ENCODE assay signal across 22 cellular contexts in the genomic region with DNA sequence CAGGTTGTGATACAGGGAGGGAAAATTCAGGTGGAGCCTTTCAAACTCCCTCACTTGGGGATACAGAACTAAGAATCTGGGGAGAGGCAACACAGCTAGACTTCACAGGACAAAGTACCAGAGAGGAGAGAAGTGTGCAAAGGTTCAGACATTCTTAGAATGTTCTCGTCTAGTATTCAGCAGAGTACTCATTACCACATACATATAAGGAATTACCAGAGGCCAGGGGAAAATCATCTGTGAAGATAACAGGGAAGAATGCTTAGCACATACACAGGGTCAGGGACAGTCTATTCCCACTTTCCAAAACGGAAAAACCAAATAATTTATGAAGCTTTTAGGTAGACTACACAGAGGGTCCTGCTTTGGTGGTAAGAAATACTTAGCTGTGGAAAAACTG. TPM values are rescaled to one million over a fixed set of nuclear protein-coding genes. Genes with fewer than 3 reads are reported as not detected.
"Had no signal": no experiment of that assay in that cellular context is flagged by ENCODE, and none has a peak within 500 bp of the region (broad histone marks: within the 10 kb centered on the region; RNA-seq: fewer than 3 reads in every experiment).

No MANE protein-coding gene starts in this region.

- H3K4me3 ChIP-seq: cardiac muscle cell, left lung, lung, sigmoid colon, spleen, thoracic aorta, upper lobe of left lung had no signal

- DNase-seq: activated CD4-positive, alpha-beta T cell treated with anti-CD3 and anti-CD28 coated beads, Interleukin-2, amount 10 ng/mL, durations not matched to agents 24 days and 14 days; activated CD8-positive, alpha-beta memory T cell treated with anti-CD3 and anti-CD28 coated beads, Interleukin-2, amount 10 ng/mL, durations not matched to agents 7 days and 5 days; activated CD8-positive, alpha-beta T cell treated with anti-CD3 and anti-CD28 coated beads for 36 hours; activated gamma-delta T cell; activated T-cell treated with anti-CD3 and anti-CD28 coated beads for 4 hours; erythroblast; foreskin melanocyte; left lung; naive thymus-derived CD4-positive, alpha-beta T cell; retina; sigmoid colon; spleen; stimulated activated CD4-positive, alpha-beta T cell treated with anti-CD3 and anti-CD28 coated beads, Interleukin-4, amount 100 ng/mL, for 24 hours; stimulated activated naive CD4-positive, alpha-beta T cell treated with Interleukin-2 at 50 U/mL for 16 hours; T-helper 2 cell; upper lobe of left lung had no signal

- H3K36me3 ChIP-seq: cardiac muscle cell, left lung, sigmoid colon, spleen, thoracic aorta, upper lobe of left lung had no signal

- H3K4me1 ChIP-seq: left lung, spleen, upper lobe of left lung had no signal

- H3K27ac ChIP-seq: cardiac muscle cell, left lung, sigmoid colon, spleen, thoracic aorta, upper lobe of left lung, VCaP had no signal

- ATAC-seq: activated CD4-positive, CD25-positive, alpha-beta regulatory T cell treated with anti-CD3 and anti-CD28 coated beads, Interleukin-2, amount 50 U/mL, for 24 hours; activated CD8-positive, alpha-beta memory T cell treated with anti-CD3 and anti-CD28 coated beads, Interleukin-2, amount 10 ng/mL, durations not matched to agents 7 days and 5 days; activated CD8-positive, alpha-beta T cell treated with anti-CD3 and anti-CD28 coated beads for 36 hours; left lung; naive thymus-derived CD4-positive, alpha-beta T cell had no signal

- H3K9me3 ChIP-seq: thoracic aorta had no signal

- H3K27me3 ChIP-seq: cardiac muscle cell, left lung, sigmoid colon, spleen, upper lobe of left lung had no signal

RNA-seq across cellular contexts. Expression of gene TRPC4, which starts 58.1 kb away (rescaled TPM):
- total RNA-seq: activated CD4-positive, alpha-beta T cell treated with anti-CD3 and anti-CD28 coated beads, Interleukin-2, amount 10 ng/mL, durations not matched to agents 24 days and 14 days; activated CD8-positive, alpha-beta memory T cell treated with anti-CD3 and anti-CD28 coated beads, Interleukin-2, amount 10 ng/mL, durations not matched to agents 7 days and 5 days; activated CD8-positive, alpha-beta T cell treated with anti-CD3 and anti-CD28 coated beads for 36 hours; activated T-helper 1 cell treated with anti-CD3 and anti-CD28 coated beads, Interleukin-12 subunit alpha, Interleukin-12 subunit beta, Interleukin-2, Interleukin-4 antibody, amounts not matched to agents 30 ng/mL and 10 ng/mL and 1 ng/mL, durations not matched to agents 14 hours and 24 hours and 36 hours; naive thymus-derived CD4-positive, alpha-beta T cell had no signal
- polyA plus RNA-seq: naive thymus-derived CD4-positive, alpha-beta T cell had no signal
